Comparison of ENCODE assay signal across 23 cellular contexts in genomic region chr5:36631575-36632362, GRCh38. TPM values are rescaled to one million over a fixed set of nuclear protein-coding genes. Genes with fewer than 3 reads are reported as not detected.
DNase-seq lines count a peak whose midpoint lies in the region; ATAC-seq and TF ChIP-seq lines count a peak whose summit lies in the region.
"Had no signal": no experiment of that assay in that cellular context is flagged by ENCODE, and none has a peak within 500 bp of the region (broad histone marks: within the 10 kb centered on the region; RNA-seq: fewer than 3 reads in every experiment).

No MANE protein-coding gene starts in this region.

- H3K9me3 ChIP-seq in right cardiac atrium (ENCODE audit: control insufficient read depth, low read length) (no peaks in the 10 kb centered on the region), trophoblast cell (ENCODE audit: insufficient read depth, low read depth, low read length) (no peaks in the 10 kb centered on the region), WERI-Rb-1 (ENCODE audit: severe bottlenecking) (no peaks in the 10 kb centered on the region), mucosa of descending colon (no peaks in the 10 kb centered on the region)
- H3K9me3 ChIP-seq: BLaER1, SJCRH30 had no signal

- H4K12ac ChIP-seq in trophoblast cell (ENCODE audit: low read depth, low read length), result no peak overlapping the region

- H3K9ac ChIP-seq in trophoblast cell (ENCODE audit: low read length), result no peak overlapping the region
- H3K9ac ChIP-seq: BLaER1, GM23248 had no signal

- ATAC-seq in Right ventricle myocardium superior (ENCODE audit: poor library complexity) (peak; percentile 49), right cardiac atrium (no peak), HG03045 (IDR thresholded peaks at IDR 0.05; ENCODE audit: unreplicated experiment) (no peak), mucosa of descending colon (no peak)
- ATAC-seq: HCT116 had no signal

- H2BK120ac ChIP-seq in trophoblast cell (ENCODE audit: insufficient read depth, low read length, poor library complexity), result no peak overlapping the region

- no peak overlapping the region for H3K23ac ChIP-seq in trophoblast cell (ENCODE audit: low read length)

- H3K36me3 ChIP-seq in trophoblast cell (ENCODE audit: control insufficient read depth in 1 of 2, insufficient read depth in 2 of 2, low read length in 2 of 2) (peaks cover 2 to 24% of the 10 kb centered on the region in 2 experiments), WERI-Rb-1 (peaks cover 6% of the 10 kb centered on the region), mucosa of descending colon (ENCODE audit: low read depth) (no peaks in the 10 kb centered on the region)
- H3K36me3 ChIP-seq: BLaER1, SJCRH30 had no signal

- no peak overlapping the region for H3K4ac ChIP-seq in trophoblast cell (ENCODE audit: low read depth, low read length)

- H3K27ac ChIP-seq in right cardiac atrium (ENCODE audit: low read length) (no peak overlapping the region), angular gyrus (ENCODE audit: low read depth, low read length) (peak overlapping the region; percentile 2), trophoblast cell (ENCODE audit: low read depth, low read length) (no peak overlapping the region), temporal lobe (ENCODE audit: low read depth, low read length) (peak overlapping the region; percentile 6), WERI-Rb-1 (no peak overlapping the region)
- H3K27ac ChIP-seq: BLaER1, GM23248, PC-9, RWPE1, SJCRH30 had no signal

- H3K14ac ChIP-seq in trophoblast cell (ENCODE audit: low read length), result no peak overlapping the region

- H2BK12ac ChIP-seq in trophoblast cell (ENCODE audit: low read length), result no peak overlapping the region

- H3K79me1 ChIP-seq in trophoblast cell (ENCODE audit: low read length), result peaks cover 6% of the 10 kb centered on the region

- no peaks in the 10 kb centered on the region for H3K79me2 ChIP-seq in trophoblast cell (ENCODE audit: control insufficient read depth, insufficient read depth, low read length, poor library complexity)

- H2AFZ ChIP-seq in trophoblast cell (ENCODE audit: insufficient read depth, low read length, poor library complexity), result no peak overlapping the region
- H2AFZ ChIP-seq: GM23248, PC-9 had no signal

- H3K27me3 ChIP-seq in right cardiac atrium (ENCODE audit: control insufficient read depth, insufficient read depth) (no peaks in the 10 kb centered on the region), trophoblast cell (ENCODE audit: insufficient read depth, low read length) (no peaks in the 10 kb centered on the region), WERI-Rb-1 (ENCODE audit: insufficient read depth, low read depth, severe bottlenecking) (no peaks in the 10 kb centered on the region)
- H3K27me3 ChIP-seq: BLaER1, SJCRH30 had no signal

- H2AK5ac ChIP-seq in trophoblast cell (ENCODE audit: low read length), result no peak overlapping the region

- TF ChIP-seq CTCF in WERI-Rb-1 (IDR thresholded peaks at IDR 0.05; ENCODE audit: low read depth, low read length), result no peak
- no peak for TF ChIP-seq CTCF in mucosa of descending colon (IDR thresholded peaks at IDR 0.05)

- H4K91ac ChIP-seq in trophoblast cell (ENCODE audit: low read depth, low read length), result no peak overlapping the region

- DNase-seq in Right ventricle myocardium superior (no peak), right cardiac atrium (no peak), trophoblast cell (peak; percentile 51 to 95), WERI-Rb-1 (no peak), mucosa of descending colon (no peak)
- DNase-seq: Calu3; CD4-positive, alpha-beta memory T cell; GF-D8; GM23248; KG1; NCI-H1417; NCI-H187; NCI-H2227 treated with DMSO at 0.1 percent for 48 hours; NCI-H510A treated with DMSO at 0.1 percent for 48 hours; PC-9; SJCRH30 had no signal

- H3K4me3 ChIP-seq in right cardiac atrium (ENCODE audit: low read length), result no peak overlapping the region
- H3K4me3 ChIP-seq in trophoblast cell (ENCODE audit: low read depth, low read length), result no peak overlapping the region
- no peak overlapping the region for H3K4me3 ChIP-seq in WERI-Rb-1 (ENCODE audit: low read depth, low read length)
- H3K4me3 ChIP-seq in mucosa of descending colon, result no peak overlapping the region
- H3K4me3 ChIP-seq: BLaER1, GM23248, PC-9, SJCRH30 had no signal

- H4K8ac ChIP-seq in trophoblast cell (ENCODE audit: low read depth, low read length), result no peak overlapping the region

- intact Hi-C loops in Right ventricle myocardium superior (cut with DNase I), result no loop called here
- intact Hi-C loops in right cardiac atrium (cut with DNase I), result no loop called here
- intact Hi-C loops in mucosa of descending colon (cut with DNase I, micrococcal nuclease), result no loop called here

- H3K4me1 ChIP-seq in right cardiac atrium (ENCODE audit: control insufficient read depth, insufficient read depth, low read length), result peaks cover 3% of the 10 kb centered on the region
- H3K4me1 ChIP-seq in trophoblast cell (ENCODE audit: control insufficient read depth in 1 of 2, insufficient read depth in 2 of 2, low read length in 2 of 2), result peaks cover 5 to 13% of the 10 kb centered on the region in 2 experiments
- H3K4me1 ChIP-seq in mucosa of descending colon (ENCODE audit: low read depth), result no peaks in the 10 kb centered on the region
- H3K4me1 ChIP-seq: BLaER1, SJCRH30 had no signal

- WGBS in right cardiac atrium, result 57% methylated on average over 5 of the region's 5 CpGs
- WGBS in trophoblast cell (ENCODE audit: extremely low coverage, insufficient coverage, insufficient read length), result no CpG with 5 or more reads among the region's 5 CpGs

- no peak overlapping the region for H2BK5ac ChIP-seq in trophoblast cell (ENCODE audit: low read depth, low read length, poor library complexity)

- no peak overlapping the region for H3K18ac ChIP-seq in trophoblast cell (ENCODE audit: low read length)

- H3K4me2 ChIP-seq in trophoblast cell (ENCODE audit: low read length), result no peak overlapping the region
- H3K4me2 ChIP-seq: BLaER1, PC-9 had no signal

RNA-seq across cellular contexts. Expression of gene SLC1A3, which starts 25.4 kb away (rescaled TPM):
- total RNA-seq in Right ventricle myocardium superior (93.8 TPM), right cardiac atrium (10 to 100 TPM; 31.1 to 44.5 (median 35.2) TPM), temporal lobe (188 TPM), mucosa of descending colon (10 to 100 TPM in 1 of 3 donors, 1 to 10 TPM in 1, under 1 TPM in 1; 0.67 to 10.2 (median 7.9) TPM)
- polyA plus RNA-seq in right cardiac atrium, result 21.7 TPM
- 49.7 and 52.2 TPM in 2 replicates for polyA plus RNA-seq in trophoblast cell (2013)
- total RNA-seq: HT-29 had no signal
- polyA plus RNA-seq: CD4-positive, alpha-beta memory T cell had no signal

Comparison
In these comparisons a context has a peak if more than half of its experiments do, and no peak if none do; other contexts are left out.
1. DNase-seq: peak in trophoblast cell (2 of 2); none in Right ventricle myocardium superior (single experiment), right cardiac atrium (0 of 3), WERI-Rb-1 (single experiment) and mucosa of descending colon (0 of 3).
2. H3K27ac ChIP-seq: peak in angular gyrus (single experiment) and temporal lobe (single experiment); none in right cardiac atrium (single experiment), trophoblast cell (single experiment) and WERI-Rb-1 (single experiment).